Comparison of ENCODE assay signal across 11 cellular contexts in genomic region chr3:196499061-196499460, GRCh38. TPM values are rescaled to one million over a fixed set of nuclear protein-coding genes. Genes with fewer than 3 reads are reported as not detected.
DNase-seq lines count a peak whose midpoint lies in the region; ATAC-seq and TF ChIP-seq lines count a peak whose summit lies in the region.
"Had no signal": no experiment of that assay in that cellular context is flagged by ENCODE, and none has a peak within 500 bp of the region (broad histone marks: within the 10 kb centered on the region; RNA-seq: fewer than 3 reads in every experiment).

No MANE protein-coding gene starts in this region.

- H3K4me3 Mint-ChIP-seq in MCF 10A (ENCODE audit: unreplicated experiment): peak overlapping the region; percentile 99

- H4K20me1 ChIP-seq in smooth muscle cell (ENCODE audit: low read depth): peaks cover 69% of the 10 kb centered on the region

- peaks cover 6% of the 10 kb centered on the region for H3F3A ChIP-seq in smooth muscle cell (ENCODE audit: low read depth)

- peaks cover 82% of the 10 kb centered on the region for H3K79me2 ChIP-seq in smooth muscle cell (ENCODE audit: low read depth)

- no peak for ATAC-seq in HG03095 (IDR thresholded peaks at IDR 0.05; ENCODE audit: unreplicated experiment)

- intact Hi-C loops in MCF 10A (cut with micrococcal nuclease): no loop called here
- intact Hi-C loops in breast epithelium (cut with DNase I; ENCODE audit: low total_unique reads): no loop called here
- intact Hi-C loops in head of caudate nucleus (cut with DNase I): no loop called here

- no peak for TF ChIP-seq POLR2A in breast epithelium (IDR thresholded peaks at IDR 0.05)

- H3K36me3 ChIP-seq in breast epithelium: no peaks in the 10 kb centered on the region
- peaks cover 63% of the 10 kb centered on the region for H3K36me3 ChIP-seq in SK-N-MC (ENCODE audit: insufficient read depth, low read length)
- peaks cover 3% of the 10 kb centered on the region for H3K36me3 ChIP-seq in smooth muscle cell (ENCODE audit: low read depth)

- no peaks in the 10 kb centered on the region for H3K9me3 ChIP-seq in breast epithelium
- H3K9me3 ChIP-seq in SK-N-MC (ENCODE audit: low read depth, low read length): no peaks in the 10 kb centered on the region
- no peaks in the 10 kb centered on the region for H3K9me3 ChIP-seq in smooth muscle cell (replicated peaks; ENCODE audit: low read depth)
- H3K9me3 ChIP-seq: neutrophil had no signal

- no peaks in the 10 kb centered on the region for H3K27me3 Mint-ChIP-seq in MCF 10A (ENCODE audit: insufficient read depth, unreplicated experiment)

- H3K9ac ChIP-seq in SK-N-MC (ENCODE audit: insufficient read length) (no peak overlapping the region), smooth muscle cell (ENCODE audit: low read depth) (peak overlapping the region; percentile 64)

- peak overlapping the region; percentile 89 for H3K4me2 ChIP-seq in smooth muscle cell

- TF ChIP-seq CTCF in MCF 10A (IDR thresholded peaks at IDR 0.05; ENCODE audit: unreplicated experiment) (no peak), breast epithelium (IDR thresholded peaks at IDR 0.05) (no peak), smooth muscle cell (IDR thresholded peaks at IDR 0.05; ENCODE audit: borderline replicate concordance, insufficient read depth, poor library complexity, severe bottlenecking) (no peak)

- H3K27ac Mint-ChIP-seq in MCF 10A (ENCODE audit: low read depth, unreplicated experiment): peak overlapping the region; percentile 75

- H3K36me3 Mint-ChIP-seq in MCF 10A (ENCODE audit: insufficient read depth, unreplicated experiment): peaks cover 10% of the 10 kb centered on the region

- H3K4me1 ChIP-seq in breast epithelium (no peaks in the 10 kb centered on the region), smooth muscle cell (ENCODE audit: low read depth) (peaks cover 6% of the 10 kb centered on the region)

- no peak overlapping the region for H3K27ac ChIP-seq in breast epithelium
- no peak overlapping the region for H3K27ac ChIP-seq in SK-N-MC
- H3K27ac ChIP-seq in smooth muscle cell (ENCODE audit: low read depth): peak overlapping the region; percentile 97
- H3K27ac ChIP-seq: neutrophil had no signal

- DNase-seq in MCF 10A (ENCODE audit: unreplicated experiment) (peak; percentile 71), breast epithelium (ENCODE audit: low spot score in 2 of 2) (no peak), SK-N-MC (ENCODE audit: low read depth, low spot score) (no peak), fibroblast of gingiva (ENCODE audit: low read depth) (peak; percentile 36), smooth muscle cell (lab: John Stamatoyannopoulos, UW; ENCODE audit: unreplicated experiment) (no peak), head of caudate nucleus (no peak)
- DNase-seq in stimulated activated CD4-positive, alpha-beta T cell treated with anti-CD3 and anti-CD28 coated beads, Interleukin-4, amount 100 ng/mL, for 24 hours: no peak
- DNase-seq: COR-L47, Kasumi-1 had no signal

- no TSS peak for BruUV-seq in MCF 10A (replicated peaks; lab: Mats Ljungman, UMichigan)

- CTCF ChIA-PET in MCF 10A (lab: Yijun Ruan, JAX): interaction anchor here (0.5 to 0.7 kb wide), 2 partner anchors 71 to 298 kb away, joined by 3 to 4 read pairs; no protein-coding TSS in a partner anchor

- POLR2A ChIA-PET in MCF 10A (lab: Yijun Ruan, JAX): interaction anchor here (0.6 to 1.4 kb wide), 4 partner anchors 15 to 240 kb away, joined by 3 to 9 read pairs (median 3); partner anchors contain the start of genes DYNLT2B, PAK2 and UBXN7

- H2AFZ ChIP-seq in smooth muscle cell (ENCODE audit: low read depth): no peak overlapping the region

- peaks cover 33% of the 10 kb centered on the region for H3K4me1 Mint-ChIP-seq in MCF 10A (ENCODE audit: insufficient read depth, unreplicated experiment)

- no peaks in the 10 kb centered on the region for H3K9me3 Mint-ChIP-seq in MCF 10A (ENCODE audit: unreplicated experiment)

- WGBS in smooth muscle cell (ENCODE audit: low lambda C conversion rate): 27% methylated on average over 5 of the region's 5 CpGs

- H3K27me3 ChIP-seq in breast epithelium (no peaks in the 10 kb centered on the region), smooth muscle cell (ENCODE audit: low read depth) (no peaks in the 10 kb centered on the region)
- H3K27me3 ChIP-seq: neutrophil had no signal

- H3K4me3 ChIP-seq in breast epithelium (no peak overlapping the region), SK-N-MC (peak overlapping the region; percentile 89; the same call in 1 of the 2 replicates), smooth muscle cell (no peak overlapping the region)

RNA-seq across cellular contexts. Expression of gene RNF168, which starts 4.5 kb away (rescaled TPM):
- 25.0 and 27.0 TPM in 2 replicates for total RNA-seq in MCF 10A (2022)
- 10 to 100 TPM; 22.9 to 24.8 (median 24.3) TPM for total RNA-seq in breast epithelium
- total RNA-seq in smooth muscle cell: 25.6 and 25.9 TPM in 2 replicates
- 8.1 and 9.1 TPM in 2 replicates for polyA plus RNA-seq in smooth muscle cell

RNA-seq across cellular contexts. Expression of gene SMCO1, which starts 16.1 kb away (rescaled TPM):
- not detected in 2 replicates for total RNA-seq in MCF 10A (2022)
- total RNA-seq in breast epithelium: not detected
- total RNA-seq in smooth muscle cell: not detected in 2 replicates
- polyA plus RNA-seq in smooth muscle cell: not detected in 2 replicates

Comparison
In these comparisons a context has a peak if more than half of its experiments do, and no peak if none do; other contexts are left out.
1. DNase-seq: peak in MCF 10A (single experiment) and fibroblast of gingiva (single experiment); none in breast epithelium (0 of 2), SK-N-MC (single experiment), smooth muscle cell (single experiment), head of caudate nucleus (0 of 42) and stimulated activated CD4-positive, alpha-beta T cell treated with anti-CD3 and anti-CD28 coated beads, Interleukin-4, amount 100 ng/mL, for 24 hours (single experiment).